Comparison of ENCODE assay signal across 10 cellular contexts in the genomic region with DNA sequence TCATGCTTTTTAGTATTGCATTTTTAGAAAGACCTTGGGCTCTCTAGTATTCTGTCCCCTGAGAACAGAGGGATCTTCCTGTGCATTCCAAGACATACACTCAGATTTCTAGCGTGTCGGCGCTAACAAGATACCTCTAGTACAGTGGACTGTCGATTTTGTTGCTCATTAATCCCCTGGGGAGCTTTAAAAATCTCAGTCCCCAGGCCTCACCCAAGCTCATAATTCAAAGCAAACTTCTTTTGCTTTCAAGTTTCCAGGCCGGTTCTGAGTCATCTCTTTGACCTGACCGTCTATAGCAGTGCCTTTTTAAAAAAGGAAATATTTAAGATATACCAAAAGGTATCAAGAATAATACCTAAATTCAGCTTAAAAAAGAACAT.
DNase-seq lines count a peak whose midpoint lies in the region; ATAC-seq and TF ChIP-seq lines count a peak whose summit lies in the region.
"Had no signal": no experiment of that assay in that cellular context is flagged by ENCODE, and none has a peak within 500 bp of the region (broad histone marks: within the 10 kb centered on the region; RNA-seq: fewer than 3 reads in every experiment).

No MANE protein-coding gene starts in this region.

- peak; percentile 80 for ATAC-seq in GM21529 (IDR thresholded peaks at IDR 0.05; ENCODE audit: unreplicated experiment)
- ATAC-seq in HG03469 (IDR thresholded peaks at IDR 0.05; ENCODE audit: unreplicated experiment) = peak; percentile 90
- no peak for ATAC-seq in mucosa of descending colon

- intact Hi-C loops in mucosa of descending colon (cut with DNase I, micrococcal nuclease) = no loop called here

- H2AFZ ChIP-seq in fibroblast of lung (ENCODE audit: low read length) = no peak overlapping the region

- peak overlapping the region; percentile 43 for H3K27ac ChIP-seq in fibroblast of lung (ENCODE audit: insufficient read depth, low read length)

- H3K27me3 ChIP-seq in fibroblast of lung (ENCODE audit: control insufficient read depth, insufficient read depth, low read length) = no peaks in the 10 kb centered on the region

- H3K79me2 ChIP-seq in fibroblast of lung (ENCODE audit: control insufficient read depth, insufficient read depth, low read length) = no peaks in the 10 kb centered on the region

- no peak overlapping the region for H3K4me3 ChIP-seq in fibroblast of lung (replicated peaks in 1 of 4; ENCODE audit: control extremely low read depth in 1 of 4, insufficient read depth in 1 of 4, low read depth in 3 of 4, low read length in 4 of 4)
- H3K4me3 ChIP-seq in mucosa of descending colon = no peak overlapping the region

- H4K20me1 ChIP-seq in fibroblast of lung (ENCODE audit: control insufficient read depth, extremely low read depth, insufficient read depth, low read length) = no peaks in the 10 kb centered on the region

- in situ Hi-C loops in KBM-7 (cut with MboI; ENCODE audit: low pct_unique_long_range_greater_than_20kb, low sequenced_read_pairs) = no loop called here

- peak; percentile 69 for DNase-seq in EH (ENCODE audit: low read depth)
- peak; percentile 22 to 56 for DNase-seq in fibroblast of lung (ENCODE audit: low read depth in 2 of 2)
- DNase-seq in AML-193 (lab: John Stamatoyannopoulos, UW) = no peak
- no peak for DNase-seq in mucosa of descending colon
- DNase-seq in NCI-H146 (lab: John Stamatoyannopoulos, UW) = no peak
- DNase-seq in KBM-7 = no peak
- DNase-seq: Caco-2, T-helper 9 cell had no signal

- peak overlapping the region; percentile 59 for H3K4me2 ChIP-seq in fibroblast of lung (ENCODE audit: extremely low read depth, insufficient read depth, low read length)

- H3K36me3 ChIP-seq in fibroblast of lung (ENCODE audit: control insufficient read depth, insufficient read depth, low read length) (no peaks in the 10 kb centered on the region), mucosa of descending colon (ENCODE audit: low read depth) (no peaks in the 10 kb centered on the region)

- peaks cover 8% of the 10 kb centered on the region for H3K4me1 ChIP-seq in fibroblast of lung (ENCODE audit: control insufficient read depth, extremely low read depth, insufficient read depth, low read length)
- H3K4me1 ChIP-seq in mucosa of descending colon (ENCODE audit: low read depth) = no peaks in the 10 kb centered on the region
- H3K4me1 ChIP-seq: Caco-2 had no signal

- TF ChIP-seq CTCF in fibroblast of lung (conservative IDR thresholded peaks at IDR 0.05 in 1 of 2, IDR thresholded peaks at IDR 0.05 in 1 of 2; ENCODE audit: low read depth in 1 of 2, low read length in 2 of 2) = no peak
- no peak for TF ChIP-seq CTCF in mucosa of descending colon (IDR thresholded peaks at IDR 0.05)

- no peak overlapping the region for H3K9ac ChIP-seq in fibroblast of lung (ENCODE audit: insufficient read depth, low read length)

- H3K9me3 ChIP-seq in fibroblast of lung (ENCODE audit: control insufficient read depth, insufficient read depth, low read depth, low read length) (no peaks in the 10 kb centered on the region), mucosa of descending colon (no peaks in the 10 kb centered on the region)
- H3K9me3 ChIP-seq: Caco-2 had no signal

Comparison
In these comparisons a context has a peak if more than half of its experiments do, and no peak if none do; other contexts are left out.
1. DNase-seq: peak in EH (single experiment) and fibroblast of lung (2 of 2); none in AML-193 (0 of 2), mucosa of descending colon (0 of 3), NCI-H146 (single experiment) and KBM-7 (single experiment).